In genomic region chr7:26189000-26189539, GRCh38 we compare ENCODE assay signal across 1 cellular context.
TF ChIP-seq lines count a peak whose summit lies in the region.

No MANE protein-coding gene starts in this region.

TF ChIP-seq in A549, 52 proteins besides CTCF, POLR2A, EP300 and RAD21 (continued from another document):
- no peak for TF ChIP-seq KDM5A (IDR thresholded peaks at IDR 0.05)
- TF ChIP-seq JUNB (IDR thresholded peaks at IDR 0.05), result 0 out of 2 replicates have a peak, but pooled peaks have one; percentile 11
- TF ChIP-seq HOXA7 (CRISPR knock-in tag; IDR thresholded peaks at IDR 0.05), result peak; percentile 97
- TF ChIP-seq RARB (CRISPR knock-in tag; IDR thresholded peaks at IDR 0.05), result peak; percentile 81; the same call in 1 of the 2 replicates
- peak; percentile 94 for TF ChIP-seq FOSB (CRISPR knock-in tag; IDR thresholded peaks at IDR 0.05)
- TF ChIP-seq CEBPB (IDR thresholded peaks at IDR 0.05), result peak in 1 of 2 experiments; percentile 57; a peak in 1 of 4 replicates
- peak; percentile 79 for TF ChIP-seq ATOH8 (CRISPR knock-in tag; IDR thresholded peaks at IDR 0.05; ENCODE audit: low read depth)
- TF ChIP-seq ZSCAN20 (CRISPR knock-in tag; IDR thresholded peaks at IDR 0.05), result no peak
- no peak for TF ChIP-seq HES2 (IDR thresholded peaks at IDR 0.05)
- peak; percentile 12; the same call in 1 of the 2 replicates for TF ChIP-seq REST (IDR thresholded peaks at IDR 0.05)
TF ChIP-seq in A549: peak in this region for 10.
